Comparison of ENCODE assay signal across 24 cellular contexts in the genomic region with DNA sequence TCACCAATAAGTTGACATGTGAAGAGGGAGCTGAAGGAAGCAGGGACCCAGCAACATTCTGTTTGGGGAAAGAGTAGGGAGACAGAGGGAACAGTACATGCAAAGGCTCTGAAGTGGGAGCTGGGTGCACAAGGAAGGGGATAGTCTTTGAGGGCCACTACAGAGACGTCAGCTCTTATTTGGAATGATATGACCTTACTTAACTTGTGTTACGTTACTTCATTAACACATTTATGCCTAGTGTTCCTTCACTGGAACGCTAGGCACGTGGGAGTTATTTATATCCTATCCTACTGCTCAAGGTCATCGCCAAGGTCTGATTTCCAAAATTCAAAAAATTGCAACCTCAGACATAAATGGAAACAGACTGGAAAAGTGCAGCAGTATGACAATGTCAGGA. TPM values are rescaled to one million over a fixed set of nuclear protein-coding genes. Genes with fewer than 3 reads are reported as not detected.
DNase-seq lines count a peak whose midpoint lies in the region; ATAC-seq and TF ChIP-seq lines count a peak whose summit lies in the region.
"Had no signal": no experiment of that assay in that cellular context is flagged by ENCODE, and none has a peak within 500 bp of the region (broad histone marks: within the 10 kb centered on the region; RNA-seq: fewer than 3 reads in every experiment).

No MANE protein-coding gene starts in this region.

- WGBS in lower leg skin, 2 donors, result 94 to 95% methylated on average over 5 of the region's 5 CpGs

- intact Hi-C loops in Right ventricle myocardium inferior (cut with DNase I) (loop anchor here (5.0 kb wide), 1 partner anchor 34 kb away; no protein-coding TSS in a partner anchor), cardiac septum (cut with DNase I) (no loop called here), left ventricle myocardium inferior (cut with micrococcal nuclease) (no loop called here), gastrocnemius medialis (cut with DNase I; ENCODE audit: low total_unique reads) (no loop called here), lower leg skin (cut with DNase I; ENCODE audit: low total_unique reads) (no loop called here)

- no peak for TF ChIP-seq POLR2A in gastrocnemius medialis (IDR thresholded peaks at IDR 0.05)
- no peak for TF ChIP-seq POLR2A in lower leg skin (IDR thresholded peaks at IDR 0.05)

- peaks cover 47% of the 10 kb centered on the region for H3K4me1 Mint-ChIP-seq in glutamatergic neuron (ENCODE audit: low read depth, unreplicated experiment)

- DNase-seq in Right ventricle myocardium inferior (ENCODE audit: missing footprints) (no peak), cardiac septum (ENCODE audit: low spot score) (no peak), glutamatergic neuron (no peak), left ventricle myocardium inferior (no peak), gastrocnemius medialis (no peak), lower leg skin (ENCODE audit: low spot score in 2 of 2) (no peak), mucosa of gallbladder (ENCODE audit: low spot score) (no peak), RKO (ENCODE audit: low spot score) (no peak)
- DNase-seq: AML-193; CD4-positive, alpha-beta T cell; KBM-7; MV-4-11; NCI-H1105; NCI-H146; NCI-H1930; NCI-H2107; NCI-H524; NCI-H748 treated with DMSO at 0.1 percent for 48 hours; SHP77 had no signal

- peaks cover 78% of the 10 kb centered on the region for H3K4me1 ChIP-seq in left ventricle myocardium inferior
- peaks cover 36 to 50% of the 10 kb centered on the region in 2 donors for H3K4me1 ChIP-seq in gastrocnemius medialis

- ATAC-seq in Right ventricle myocardium inferior (peak; percentile 58), gastrocnemius medialis (peak in 1 of 2 donors; percentile 28)

- peaks cover 5% of the 10 kb centered on the region for H3K36me3 ChIP-seq in left ventricle myocardium inferior
- peaks cover 0 to 5% of the 10 kb centered on the region in 2 donors for H3K36me3 ChIP-seq in gastrocnemius medialis

- no peaks in the 10 kb centered on the region for H3K27me3 Mint-ChIP-seq in glutamatergic neuron (ENCODE audit: unreplicated experiment)
- H3K27me3 Mint-ChIP-seq: CD4-positive, alpha-beta T cell had no signal

- in situ Hi-C loops in gastrocnemius medialis (cut with MboI; ENCODE audit: low sequenced_read_pairs in 4 of 4), result loop anchor here in 1 of 4 donors (25.0 kb wide), 1 partner anchor 211 kb away; the partner anchor contains the start of gene CST9

- H3K9me3 ChIP-seq in left ventricle myocardium inferior (replicated peaks), result no peaks in the 10 kb centered on the region
- no peaks in the 10 kb centered on the region for H3K9me3 ChIP-seq in gastrocnemius medialis
- H3K9me3 ChIP-seq: BLaER1 treated with 17β-estradiol and CSF1 and Interleukin-3, amounts not matched to agents 10 nM and 100 nM had no signal

- H3K27ac ChIP-seq in left ventricle myocardium inferior (replicated peaks) (peak overlapping the region; percentile 78), gastrocnemius medialis (peak overlapping the region in 3 of 4 donors; percentile 8 to 53 (median 51))
- H3K27ac ChIP-seq: BLaER1 treated with 17β-estradiol and CSF1 and Interleukin-3, amounts not matched to agents 10 nM and 100 nM had no signal

- peaks cover 2% of the 10 kb centered on the region for H3K9me3 Mint-ChIP-seq in glutamatergic neuron (ENCODE audit: unreplicated experiment)
- H3K9me3 Mint-ChIP-seq: CD4-positive, alpha-beta T cell had no signal

- no peaks in the 10 kb centered on the region for H3K27me3 ChIP-seq in left ventricle myocardium inferior (ENCODE audit: low read depth)
- H3K27me3 ChIP-seq in gastrocnemius medialis, result no peaks in the 10 kb centered on the region
- H3K27me3 ChIP-seq: BLaER1 treated with 17β-estradiol and CSF1 and Interleukin-3, amounts not matched to agents 10 nM and 100 nM had no signal

- TF ChIP-seq CTCF in glutamatergic neuron (IDR thresholded peaks at IDR 0.05; ENCODE audit: partially characterized antibody, unreplicated experiment) (no peak), left ventricle myocardium inferior (IDR thresholded peaks at IDR 0.05; ENCODE audit: borderline replicate concordance) (no peak), gastrocnemius medialis (IDR thresholded peaks at IDR 0.05 in 4 of 5, conservative IDR thresholded peaks at IDR 0.05 in 1 of 5) (no peak), lower leg skin (IDR thresholded peaks at IDR 0.05) (no peak)

- H3K27ac Mint-ChIP-seq in glutamatergic neuron (ENCODE audit: unreplicated experiment), result peak overlapping the region; percentile 52
- H3K27ac Mint-ChIP-seq: CD4-positive, alpha-beta T cell had no signal

- H3K4me3 ChIP-seq in left ventricle myocardium inferior (no peak overlapping the region), gastrocnemius medialis (no peak overlapping the region), lower leg skin (ENCODE audit: low read depth, poor library complexity, severe bottlenecking) (no peak overlapping the region)
- H3K4me3 ChIP-seq: BLaER1 treated with 17β-estradiol and CSF1 and Interleukin-3, amounts not matched to agents 10 nM and 100 nM had no signal

- no peak overlapping the region for H3K4me3 Mint-ChIP-seq in glutamatergic neuron (ENCODE audit: unreplicated experiment)
- H3K4me3 Mint-ChIP-seq: CD4-positive, alpha-beta T cell had no signal

- H3K36me3 Mint-ChIP-seq in glutamatergic neuron (ENCODE audit: unreplicated experiment), result no peaks in the 10 kb centered on the region

RNA-seq across cellular contexts. Expression of gene NAPB, which starts 20.2 kb away (rescaled TPM):
- total RNA-seq in Right ventricle myocardium inferior, result 4.7 TPM
- 6.1 TPM for total RNA-seq in cardiac septum
- 74.1 TPM for total RNA-seq in glutamatergic neuron (ENCODE audit: unreplicated experiment)
- total RNA-seq in left ventricle myocardium inferior, result 5.2 TPM
- total RNA-seq in gastrocnemius medialis, result 1 to 10 TPM; 3.2 to 8.3 (median 3.8) TPM
- 10 to 100 TPM in 3 of 4 donors, 1 to 10 TPM in 1; 7.9 to 12.4 (median 10.5) TPM for total RNA-seq in lower leg skin
- total RNA-seq in mucosa of gallbladder, result 12.4 TPM

RNA-seq across cellular contexts. Expression of gene CSTL1, which starts 38.4 kb away (rescaled TPM):
- total RNA-seq in Right ventricle myocardium inferior (not detected), cardiac septum (not detected), glutamatergic neuron (ENCODE audit: unreplicated experiment) (not detected), left ventricle myocardium inferior (not detected), gastrocnemius medialis (not detected), lower leg skin (not detected), mucosa of gallbladder (not detected)
- total RNA-seq: CD4-positive, alpha-beta T cell; LHCN-M2; MCF 10A; RPMI7951; SK-MEL-5 had no signal

RNA-seq across cellular contexts. Expression of gene GZF1, which starts 39.1 kb away (rescaled TPM):
- total RNA-seq in Right ventricle myocardium inferior (20.6 TPM), cardiac septum (25.7 TPM), glutamatergic neuron (ENCODE audit: unreplicated experiment) (28.3 TPM), left ventricle myocardium inferior (24.9 TPM), gastrocnemius medialis (10 to 100 TPM; 10.1 to 23.0 (median 13.3) TPM), lower leg skin (10 to 100 TPM in 3 of 4 donors, 1 to 10 TPM in 1; 4.4 to 15.1 (median 13.5) TPM), mucosa of gallbladder (13.0 TPM)

RNA-seq across cellular contexts. Expression of gene NXT1, which starts 50.5 kb away (rescaled TPM):
- 6.5 TPM for total RNA-seq in Right ventricle myocardium inferior
- 10.6 TPM for total RNA-seq in cardiac septum
- 12.6 TPM for total RNA-seq in glutamatergic neuron (ENCODE audit: unreplicated experiment)
- total RNA-seq in left ventricle myocardium inferior, result 7.3 TPM
- 10 to 100 TPM; 15.2 to 17.9 (median 15.9) TPM for total RNA-seq in gastrocnemius medialis
- 10 to 100 TPM; 29.2 to 40.2 (median 35.1) TPM for total RNA-seq in lower leg skin
- 10.5 TPM for total RNA-seq in mucosa of gallbladder

RNA-seq across cellular contexts. Expression of gene CST11, which starts 51.6 kb away (rescaled TPM):
- not detected for total RNA-seq in Right ventricle myocardium inferior
- not detected for total RNA-seq in cardiac septum
- not detected for total RNA-seq in glutamatergic neuron (ENCODE audit: unreplicated experiment)
- total RNA-seq in left ventricle myocardium inferior, result not detected
- total RNA-seq in gastrocnemius medialis, result not detected
- total RNA-seq in lower leg skin, result not detected
- not detected for total RNA-seq in mucosa of gallbladder
- total RNA-seq: CD4-positive, alpha-beta T cell; LHCN-M2; MCF 10A; RPMI7951; SK-MEL-5 had no signal
